In the genomic region with DNA sequence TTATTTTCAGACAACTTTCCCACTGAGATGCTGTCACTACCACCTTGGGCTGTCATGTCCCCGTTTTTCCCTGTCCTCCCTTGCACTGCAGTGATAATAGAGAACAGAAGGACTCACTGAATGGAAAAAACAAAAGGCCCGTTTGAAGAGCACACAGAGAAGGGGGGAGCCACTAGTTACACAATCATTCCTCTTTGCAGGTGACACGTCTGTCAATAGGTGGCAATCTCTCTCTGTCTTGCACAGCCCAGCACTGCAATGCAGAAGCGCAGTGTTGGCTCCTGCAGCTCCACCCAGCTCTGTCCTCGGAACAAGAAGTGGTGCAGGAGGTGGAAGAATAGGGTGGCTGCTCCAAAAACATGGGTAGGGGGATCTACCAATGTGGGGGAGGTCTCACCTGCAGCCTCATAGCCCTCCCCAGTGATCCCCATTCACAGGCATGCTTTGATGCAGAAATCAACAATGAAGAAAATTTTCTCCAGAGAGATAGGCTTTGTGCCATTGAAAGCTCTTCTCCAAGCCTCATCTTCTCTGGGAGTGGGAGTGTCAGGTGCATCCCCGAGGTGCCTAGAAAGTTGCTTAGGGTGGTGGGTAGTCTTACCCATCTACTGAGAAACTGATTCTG, we compare ENCODE assay signal across 8 cellular contexts. TPM values are rescaled to one million over a fixed set of nuclear protein-coding genes. Genes with fewer than 3 reads are reported as not detected.
DNase-seq lines count a peak whose midpoint lies in the region; ATAC-seq and TF ChIP-seq lines count a peak whose summit lies in the region.

No MANE protein-coding gene starts in this region.

- intact Hi-C loops in posterior cingulate gyrus (cut with DNase I), result loop anchor here (5.0 kb wide), 2 partner anchors 88 to 527 kb away; no protein-coding TSS in a partner anchor

- DNase-seq in BE2C, result peak; percentile 54
- peak; percentile 41 for DNase-seq in NCI-H2081 treated with DMSO at 0.1 percent for 48 hours (lab: John Stamatoyannopoulos, UW)
- DNase-seq in activated CD4-positive, alpha-beta T cell treated with anti-CD3 and anti-CD28 coated beads, Interleukin-2, amount 50 U/mL, for 48 hours, result peak; percentile 6 to 13
- DNase-seq in globus pallidus (ENCODE audit: low spot score), result peak; percentile 62
- peak; percentile 25 to 95 (median 65) for DNase-seq in posterior cingulate gyrus

- ATAC-seq in GM18511 (IDR thresholded peaks at IDR 0.05; ENCODE audit: unreplicated experiment) (peak; percentile 63), HG03095 (IDR thresholded peaks at IDR 0.05; ENCODE audit: unreplicated experiment) (peak; percentile 54), GM21737 (IDR thresholded peaks at IDR 0.05; ENCODE audit: unreplicated experiment) (no peak)

- H3K9me3 ChIP-seq in BE2C, result no peaks in the 10 kb centered on the region

- no peak overlapping the region for H3K4me3 ChIP-seq in BE2C (ENCODE audit: low read depth, low read length)

- H3K27me3 ChIP-seq in BE2C, result no peaks in the 10 kb centered on the region

- peak; percentile 79 for TF ChIP-seq CTCF in BE2C (IDR thresholded peaks at IDR 0.05; ENCODE audit: low read depth, low read length)

- H3K36me3 ChIP-seq in BE2C, result no peaks in the 10 kb centered on the region

- H3K4me1 ChIP-seq in BE2C, result peaks cover 3% of the 10 kb centered on the region; the same call in 1 of the 2 replicates

RNA-seq across cellular contexts. Expression of a gene that starts 31.8 kb away (rescaled TPM):
- 0.28 TPM for polyA plus RNA-seq in BE2C (2012; ENCODE audit: insufficient read depth, insufficient read length, low read depth)

Comparison
In these comparisons a context has a peak if more than half of its experiments do, and no peak if none do; other contexts are left out.
1. DNase-seq: peak in every context shown above with its lines; median percentile 65 in posterior cingulate gyrus; 62 in globus pallidus; 54 in BE2C; 41 in NCI-H2081 treated with DMSO at 0.1 percent for 48 hours; 10 in activated CD4-positive, alpha-beta T cell treated with anti-CD3 and anti-CD28 coated beads, Interleukin-2, amount 50 U/mL, for 48 hours.